ENCODE assay signal across 14 cellular contexts in the genomic region with DNA sequence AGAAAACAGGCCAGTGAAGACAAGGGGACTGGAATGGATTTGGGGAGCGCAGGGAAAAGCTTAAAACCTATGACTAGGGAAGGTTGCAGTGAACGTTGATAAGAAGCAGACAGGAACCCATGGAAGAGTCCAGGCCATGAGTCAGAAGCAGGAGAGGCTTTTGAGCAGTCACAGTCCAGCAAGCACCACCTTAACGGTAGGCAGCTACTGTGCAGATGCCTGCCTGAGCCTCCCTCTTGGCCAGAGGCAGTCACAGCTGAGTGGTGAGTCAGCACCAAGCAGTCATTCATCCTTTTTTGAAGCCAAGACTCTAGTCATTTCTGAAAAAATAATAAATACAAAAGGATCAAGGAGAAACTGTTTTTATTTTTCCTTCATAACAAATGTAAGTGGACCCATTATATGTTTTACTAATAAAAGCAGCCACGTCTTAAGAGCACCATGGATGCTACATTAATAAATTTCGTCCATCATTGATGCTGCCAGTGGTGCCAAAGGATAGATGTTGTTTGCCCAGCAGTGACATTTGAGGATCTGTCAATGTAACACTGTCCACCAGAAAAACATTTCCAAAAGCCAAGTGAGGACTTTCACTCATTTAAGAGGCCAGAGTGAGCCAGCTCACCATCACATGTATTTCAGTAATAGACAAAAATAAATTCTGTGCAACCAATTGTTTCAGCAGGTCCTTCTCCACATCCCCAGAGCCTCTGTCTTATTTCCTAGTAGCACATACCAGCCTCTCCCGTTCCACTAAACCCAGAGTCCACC. TPM values are rescaled to one million over a fixed set of nuclear protein-coding genes. Genes with fewer than 3 reads are reported as not detected.
DNase-seq lines count a peak whose midpoint lies in the region; ATAC-seq, FAIRE-seq and TF ChIP-seq lines count a peak whose summit lies in the region.
"Had no signal": no experiment of that assay in that cellular context is flagged by ENCODE, and none has a peak within 500 bp of the region (broad histone marks: within the 10 kb centered on the region; RNA-seq: fewer than 3 reads in every experiment).

No MANE protein-coding gene starts in this region.

- H3K27me3 ChIP-seq in brain microvascular endothelial cell (replicated peaks), result no peaks in the 10 kb centered on the region

- in situ Hi-C loops in brain microvascular endothelial cell (cut with HindIII; ENCODE audit: low pct_ligation_motif_present, low sequenced_read_pairs), result no loop called here

- no peak overlapping the region for H3K27ac ChIP-seq in brain microvascular endothelial cell

- no peak for ATAC-seq in GM18909 (IDR thresholded peaks at IDR 0.05; ENCODE audit: poor library complexity, unreplicated experiment)
- ATAC-seq: CD8-positive, alpha-beta T cell; naive thymus-derived CD8-positive, alpha-beta T cell; stimulated activated naive CD8-positive, alpha-beta T cell treated with anti-CD3 and anti-CD28 coated beads, Interleukin-15, amount 100 ng/mL, for 72 hours had no signal

- H3K4me3 ChIP-seq in brain microvascular endothelial cell (ENCODE audit: low read depth, low read length), result no peak overlapping the region

- no peak for TF ChIP-seq CTCF in AG09319 (IDR thresholded peaks at IDR 0.05; ENCODE audit: low read depth, low read length)
- no peak for TF ChIP-seq CTCF in brain microvascular endothelial cell (IDR thresholded peaks at IDR 0.05; ENCODE audit: low read depth, low read length, missing control alignments)

- H3K36me3 ChIP-seq in brain microvascular endothelial cell (replicated peaks), result no peaks in the 10 kb centered on the region

- FAIRE-seq in GM19239 (lab: Jason Lieb, UNC), result no peak
- FAIRE-seq: colon, TTC549 had no signal

- DNase-seq in AG09319 (ENCODE audit: extremely low read depth, low read depth) (peak; percentile 20), HT1080 (ENCODE audit: low read depth) (peak; percentile 92), brain microvascular endothelial cell (peak; percentile 54), kidney tubule cell (ENCODE audit: low spot score) (peak; percentile 94), KG1 (lab: John Stamatoyannopoulos, UW) (no peak), GM19239 (ENCODE audit: insufficient read length, low spot score) (no peak), SK-N-DZ (ENCODE audit: low spot score) (no peak)
- DNase-seq: activated T-cell treated with anti-CD3 and anti-CD28 coated beads, Interleukin-2, amount 50 U/mL, for 48 hours; CD8-positive, alpha-beta T cell; naive thymus-derived CD8-positive, alpha-beta T cell; stimulated activated naive CD8-positive, alpha-beta T cell treated with anti-CD3 and anti-CD28 coated beads, Interleukin-15, amount 100 ng/mL, for 72 hours had no signal

RNA-seq across cellular contexts. Expression of a gene that starts 42.1 kb away (rescaled TPM):
- total RNA-seq in HT1080 (2014; rRNA removed; shearing (Covaris generic)), result not detected in 2 replicates
- polyA plus RNA-seq in HT1080 (2015; cell fraction: cytosol; rRNA removed), result not detected in 2 replicates
- not detected in 2 replicates for polyA plus RNA-seq in HT1080 (2015; cell fraction: nucleus; rRNA removed)
- polyA plus RNA-seq in SK-N-DZ (2014; cell fraction: cytosol; rRNA removed), result not detected in 2 replicates
- polyA plus RNA-seq in SK-N-DZ (2014; cell fraction: nucleus; rRNA removed), result not detected in 2 replicates
- total RNA-seq: CD8-positive, alpha-beta T cell; naive thymus-derived CD8-positive, alpha-beta T cell had no signal
- polyA plus RNA-seq: naive thymus-derived CD8-positive, alpha-beta T cell had no signal

Comparison
In these comparisons a context has a peak if more than half of its experiments do, and no peak if none do; other contexts are left out.
1. DNase-seq: peak in AG09319 (single experiment), HT1080 (single experiment), brain microvascular endothelial cell (single experiment) and kidney tubule cell (single experiment); none in KG1 (single experiment), GM19239 (single experiment) and SK-N-DZ (single experiment).